Comparison of ENCODE assay signal across 2 cellular contexts in genomic region chr10:603745-604144, GRCh38.
TF ChIP-seq lines count a peak whose summit lies in the region.

No MANE protein-coding gene starts in this region.

TF ChIP-seq in GM23338, 12 proteins besides CTCF, POLR2A, EP300 and RAD21 (continued from another document):
- TF ChIP-seq ZNF462 (CRISPR knock-in tag; IDR thresholded peaks at IDR 0.05) (no peak), STAT1 (IDR thresholded peaks at IDR 0.05; ENCODE audit: unreplicated experiment) (no peak), REST (IDR thresholded peaks at IDR 0.05; ENCODE audit: unreplicated experiment) (no peak), ETS1 (IDR thresholded peaks at IDR 0.05) (no peak), NANOG (IDR thresholded peaks at IDR 0.05; ENCODE audit: borderline replicate concordance) (no peak), JUNB (IDR thresholded peaks at IDR 0.05; ENCODE audit: unreplicated experiment) (no peak), ZNF331 (CRISPR knock-in tag; IDR thresholded peaks at IDR 0.05; ENCODE audit: low read depth) (no peak), CREB1 (CRISPR knock-in tag; IDR thresholded peaks at IDR 0.05; ENCODE audit: low read depth) (no peak), ZNF114 (CRISPR knock-in tag; IDR thresholded peaks at IDR 0.05) (no peak)

TF ChIP-seq in IMR-90, 13 proteins besides CTCF, POLR2A, EP300 and RAD21 (continued from another document):
- TF ChIP-seq USF2 (IDR thresholded peaks at IDR 0.05; ENCODE audit: low read depth, low read length) (no peak), CHD1 (IDR thresholded peaks at IDR 0.05; ENCODE audit: low read depth, low read length) (no peak), FOS (IDR thresholded peaks at IDR 0.05; ENCODE audit: low read depth, low read length) (no peak), SMC3 (IDR thresholded peaks at IDR 0.05; ENCODE audit: low read depth, low read length) (no peak), RFX5 (IDR thresholded peaks at IDR 0.05; ENCODE audit: low read depth, low read length) (no peak), ELK1 (IDR thresholded peaks at IDR 0.05; ENCODE audit: borderline replicate concordance, low read depth, low read length) (no peak), RCOR1 (IDR thresholded peaks at IDR 0.05; ENCODE audit: insufficient replicate concordance, low read length) (no peak)
